Comparison of ENCODE assay signal across 30 cellular contexts in the genomic region with DNA sequence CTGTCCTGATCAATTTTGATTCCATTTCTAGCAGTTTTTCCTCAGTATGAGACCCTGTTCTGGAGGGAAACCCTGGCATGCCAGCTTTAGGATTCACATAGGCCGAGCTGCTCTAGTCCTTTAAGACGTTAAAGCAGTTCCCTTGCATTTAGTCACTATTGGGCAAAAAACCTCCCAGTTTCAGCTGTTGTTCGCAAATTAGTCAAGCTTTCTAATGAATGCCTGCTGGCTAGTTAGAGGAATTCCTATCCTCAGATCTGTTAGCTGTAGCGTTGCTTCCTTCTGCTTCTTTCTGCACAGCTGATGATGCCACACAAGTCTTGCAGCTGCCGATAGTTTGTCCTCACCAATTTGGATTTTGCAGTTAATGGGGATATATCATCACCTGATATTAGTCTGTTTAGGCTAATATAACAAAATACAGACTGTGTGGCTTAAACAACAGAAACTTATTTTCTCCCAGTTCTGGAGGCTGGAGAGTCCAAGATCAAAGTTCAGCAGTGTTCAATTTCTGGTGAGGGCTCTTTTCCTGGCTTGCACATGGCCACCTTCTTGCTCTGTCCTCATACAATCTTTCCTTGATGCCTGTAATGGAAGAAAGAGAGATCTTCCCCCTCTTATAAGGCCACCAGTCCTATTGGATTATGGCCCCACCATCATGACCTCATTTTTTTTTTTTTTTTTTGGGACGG. TPM values are rescaled to one million over a fixed set of nuclear protein-coding genes. Genes with fewer than 3 reads are reported as not detected.
"Had no signal": no experiment of that assay in that cellular context is flagged by ENCODE, and none has a peak within 500 bp of the region (broad histone marks: within the 10 kb centered on the region; RNA-seq: fewer than 3 reads in every experiment).

No MANE protein-coding gene starts in this region.

- DNase-seq: cortex of kidney; effector CD4-positive, alpha-beta T cell; foreskin fibroblast; heart left ventricle; kidney; mesenchymal stem cell; mucosa of descending colon; naive thymus-derived CD4-positive, alpha-beta T cell; nephron progenitor cell; nucleus accumbens; ovary; posterior cingulate gyrus; psoas muscle; right cardiac atrium; small intestine; stimulated activated CD4-positive, alpha-beta T cell treated with anti-CD3 and anti-CD28 coated beads, Interleukin-15, amount 100 ng/mL, for 24 hours; stimulated activated CD4-positive, alpha-beta T cell treated with anti-CD3 and anti-CD28 coated beads, Interleukin-2, amount 100 ng/mL, for 48 hours; stimulated activated naive B cell treated with anti-CD40 and anti-IgM and Interleukin-4, amounts not matched to agents 10 μg/mL and 1 μg/mL and 100 μg/mL, for 72 hours; upper lobe of left lung had no signal

- H3K27ac ChIP-seq: epithelial cell of prostate, gastroesophageal sphincter, heart left ventricle, hepatocyte, ovary, psoas muscle, thoracic aorta, tibial nerve, upper lobe of left lung had no signal

- H3K27ac Mint-ChIP-seq: mesothelial cell of epicardium; naive thymus-derived CD4-positive, alpha-beta T cell; nephron progenitor cell; stimulated activated naive B cell treated with anti-CD40 and anti-IgM and Interleukin-4, amounts not matched to agents 10 μg/mL and 1 μg/mL and 100 μg/mL, for 72 hours; stimulated activated naive CD8-positive, alpha-beta T cell treated with anti-CD3 and anti-CD28 coated beads, Interleukin-15, Interleukin-2, amounts not matched to agents 100 ng/mL and 50 ng/mL, for 24 hours had no signal

- H2AFZ ChIP-seq: hepatocyte had no signal

- H3K4me3 Mint-ChIP-seq: mesothelial cell of epicardium; naive thymus-derived CD4-positive, alpha-beta T cell; nephron progenitor cell; stimulated activated naive B cell treated with anti-CD40 and anti-IgM and Interleukin-4, amounts not matched to agents 10 μg/mL and 1 μg/mL and 100 μg/mL, for 72 hours; stimulated activated naive CD8-positive, alpha-beta T cell treated with anti-CD3 and anti-CD28 coated beads, Interleukin-15, Interleukin-2, amounts not matched to agents 100 ng/mL and 50 ng/mL, for 24 hours had no signal

- FAIRE-seq: kidney, small intestine, urothelium cell line had no signal

- H3K4me1 ChIP-seq: gastroesophageal sphincter, heart left ventricle, tibial nerve, upper lobe of left lung had no signal

- H3K36me3 ChIP-seq: ovary, thoracic aorta had no signal

- H3K4me2 ChIP-seq: hepatocyte had no signal

- H3K27me3 ChIP-seq: gastroesophageal sphincter, heart left ventricle, hepatocyte, ovary, tibial nerve, upper lobe of left lung had no signal

- H3K27me3 Mint-ChIP-seq: naive thymus-derived CD4-positive, alpha-beta T cell; stimulated activated naive B cell treated with anti-CD40 and anti-IgM and Interleukin-4, amounts not matched to agents 10 μg/mL and 1 μg/mL and 100 μg/mL, for 72 hours; stimulated activated naive CD8-positive, alpha-beta T cell treated with anti-CD3 and anti-CD28 coated beads, Interleukin-15, Interleukin-2, amounts not matched to agents 100 ng/mL and 50 ng/mL, for 24 hours had no signal

- H3K4me3 ChIP-seq: gastroesophageal sphincter, heart left ventricle, hepatocyte, lung, mucosa of descending colon, ovary, psoas muscle, thoracic aorta, tibial nerve, upper lobe of left lung had no signal

- H3K9me3 ChIP-seq: gastroesophageal sphincter, mucosa of descending colon, ovary, psoas muscle, thoracic aorta, tibial nerve, upper lobe of left lung had no signal

- H3K4me1 Mint-ChIP-seq: mesothelial cell of epicardium had no signal

- ATAC-seq: esophagus mucosa; gastroesophageal sphincter; heart left ventricle; left lobe of liver; mucosa of descending colon; naive thymus-derived CD4-positive, alpha-beta T cell; psoas muscle; right cardiac atrium; stimulated activated naive B cell treated with anti-CD40 and anti-IgM and Interleukin-4, amounts not matched to agents 10 μg/mL and 1 μg/mL and 100 μg/mL, for 72 hours had no signal

RNA-seq across cellular contexts. Expression of a gene that starts 34.7 kb away (rescaled TPM):
- polyA plus RNA-seq: naive thymus-derived CD4-positive, alpha-beta T cell had no signal
